Comparison of ENCODE assay signal across 7 cellular contexts in genomic region chr1:65419681-65420589, GRCh38. TPM values are rescaled to one million over a fixed set of nuclear protein-coding genes. Genes with fewer than 3 reads are reported as not detected.
DNase-seq lines count a peak whose midpoint lies in the region; ATAC-seq and TF ChIP-seq lines count a peak whose summit lies in the region.

No MANE protein-coding gene starts in this region.

- H2AFZ ChIP-seq in hepatocyte = peak overlapping the region; percentile 76

- H3K27ac ChIP-seq in hepatocyte = peak overlapping the region; percentile 99

- H3K4me2 ChIP-seq in hepatocyte = peak overlapping the region; percentile 79

- H3K4me1 ChIP-seq in hepatocyte (ENCODE audit: insufficient read depth) = peaks cover 34% of the 10 kb centered on the region

- no peaks in the 10 kb centered on the region for H3K36me3 ChIP-seq in hepatocyte (replicated peaks; ENCODE audit: insufficient read depth, low read depth)

- H3K27me3 ChIP-seq in hepatocyte = no peaks in the 10 kb centered on the region

- H3K9me2 ChIP-seq in hepatocyte (replicated peaks; ENCODE audit: insufficient read depth) = no peaks in the 10 kb centered on the region

- 2% methylated on average over 28 of the region's 52 CpGs for WGBS in hepatocyte (ENCODE audit: low lambda C conversion rate, missing lambda C conversion rate)

- peaks cover 10% of the 10 kb centered on the region for H4K20me1 ChIP-seq in hepatocyte (ENCODE audit: insufficient read depth, poor library complexity, severe bottlenecking)

- peak; percentile 98 for DNase-seq in NCI-H2029 (lab: John Stamatoyannopoulos, UW)
- peak; percentile 97 for DNase-seq in T-helper 9 cell
- peak; percentile 96 for DNase-seq in astrocyte of the cerebellum (ENCODE audit: low read depth)
- DNase-seq in hepatocyte (ENCODE audit: low spot score) = peak; percentile 100
- peak; percentile 89 for DNase-seq in retina

- TF ChIP-seq CTCF in astrocyte of the cerebellum (IDR thresholded peaks at IDR 0.05; ENCODE audit: low read depth, low read length, missing control alignments) (no peak), hepatocyte (IDR thresholded peaks at IDR 0.05; ENCODE audit: poor library complexity) (no peak)

- in situ Hi-C loops in astrocyte of the cerebellum (cut with HindIII; ENCODE audit: low sequenced_read_pairs) = no loop called here

- H3K9me3 ChIP-seq in hepatocyte (ENCODE audit: low read depth) = no peaks in the 10 kb centered on the region

- ATAC-seq in GM18511 (IDR thresholded peaks at IDR 0.05; ENCODE audit: unreplicated experiment) (peak; percentile 88), HG03025 (IDR thresholded peaks at IDR 0.05; ENCODE audit: low FRiP score, unreplicated experiment) (peak; percentile 93)

- H3K4me3 ChIP-seq in astrocyte of the cerebellum (ENCODE audit: low read depth, low read length) = peak overlapping the region; percentile 84
- H3K4me3 ChIP-seq in hepatocyte = peak overlapping the region; percentile 56

- H3K79me2 ChIP-seq in hepatocyte = peaks cover 37% of the 10 kb centered on the region

RNA-seq across cellular contexts. Expression of gene LEPR, which starts 0.5 kb away (rescaled TPM):
- total RNA-seq in hepatocyte = 6.1 and 6.4 TPM in 2 replicates
- polyA plus RNA-seq in hepatocyte = 1.3 and 4.1 TPM in 2 replicates

RNA-seq across cellular contexts. Expression of gene LEPROT, which starts 0.5 kb away (rescaled TPM):
- total RNA-seq in hepatocyte = 91.6 and 97.0 TPM in 2 replicates
- 77.5 and 89.9 TPM in 2 replicates for polyA plus RNA-seq in hepatocyte

Comparison
In these comparisons a context has a peak if more than half of its experiments do, and no peak if none do; other contexts are left out.
1. Peak in every context shown above with its lines: DNase-seq, ATAC-seq, H3K4me3 ChIP-seq and H3K27ac ChIP-seq.